Comparison of ENCODE assay signal across 22 cellular contexts in genomic region chrX:31112226-31112999, GRCh38. TPM values are rescaled to one million over a fixed set of nuclear protein-coding genes. Genes with fewer than 3 reads are reported as not detected.
"Had no signal": no experiment of that assay in that cellular context is flagged by ENCODE, and none has a peak within 500 bp of the region (broad histone marks: within the 10 kb centered on the region; RNA-seq: fewer than 3 reads in every experiment).

No MANE protein-coding gene starts in this region.

- H3K4me3 Mint-ChIP-seq: activated CD4-positive, alpha-beta memory T cell treated with anti-CD3 and anti-CD28 coated beads, Interleukin-2, amount 10 ng/mL, durations not matched to agents 7 days and 5 days; nephron progenitor cell; T-cell had no signal

- DNase-seq: activated CD4-positive, alpha-beta memory T cell treated with anti-CD3 and anti-CD28 coated beads, Interleukin-2, amount 10 ng/mL, durations not matched to agents 7 days and 5 days; activated CD4-positive, CD25-positive, alpha-beta regulatory T cell treated with anti-CD3 and anti-CD28 coated beads, Interleukin-2, amount 50 U/mL, for 72 hours; activated CD8-positive, alpha-beta memory T cell treated with anti-CD3 and anti-CD28 coated beads, Interleukin-2, amount 50 U/mL, for 4 hours; activated naive CD4-positive, alpha-beta T cell treated with Interleukin-2 at 50 U/mL for 16 hours; adrenal gland; caudate nucleus; cortex of kidney; effector CD8-positive, alpha-beta T cell; kidney glomerular epithelial cell; nephron progenitor cell; occipital lobe; SK-N-SH; small intestine; stomach; T-cell; testis; upper lobe of left lung had no signal

- ATAC-seq: foreskin keratinocyte, T-cell had no signal

- H3K4me3 ChIP-seq: adrenal gland, right atrium auricular region, stomach, testis, upper lobe of left lung had no signal

- H3K27me3 Mint-ChIP-seq: activated CD4-positive, alpha-beta memory T cell treated with anti-CD3 and anti-CD28 coated beads, Interleukin-2, amount 10 ng/mL, durations not matched to agents 7 days and 5 days; progenitor cell of endocrine pancreas had no signal

- H3K36me3 ChIP-seq: adrenal gland, right atrium auricular region, stomach, upper lobe of left lung had no signal

- H3K36me3 Mint-ChIP-seq: T-cell had no signal

- FAIRE-seq: small intestine had no signal

- H3K4me1 Mint-ChIP-seq: nephron progenitor cell, T-cell had no signal

- H3K27ac Mint-ChIP-seq: activated CD4-positive, alpha-beta memory T cell treated with anti-CD3 and anti-CD28 coated beads, Interleukin-2, amount 10 ng/mL, durations not matched to agents 7 days and 5 days; nephron progenitor cell; progenitor cell of endocrine pancreas; T-cell had no signal

- H3K9me3 Mint-ChIP-seq: activated CD4-positive, alpha-beta memory T cell treated with anti-CD3 and anti-CD28 coated beads, Interleukin-2, amount 10 ng/mL, durations not matched to agents 7 days and 5 days; T-cell had no signal

- H3K27me3 ChIP-seq: adrenal gland, foreskin keratinocyte, right atrium auricular region, stomach, testis, upper lobe of left lung had no signal

RNA-seq across cellular contexts. Expression of gene FTHL17, which starts 40.6 kb away (rescaled TPM):
- total RNA-seq: activated CD4-positive, alpha-beta memory T cell treated with anti-CD3 and anti-CD28 coated beads, Interleukin-2, amount 10 ng/mL, durations not matched to agents 7 days and 5 days; adrenal gland; foreskin keratinocyte; lower leg skin; mesenteric fat pad; occipital lobe; progenitor cell of endocrine pancreas; right atrium auricular region; stomach; T-cell; upper lobe of left lung had no signal
